ENCODE assay signal across 27 cellular contexts in genomic region chr3:16109929-16110328, GRCh38.
"Had no signal": no experiment of that assay in that cellular context is flagged by ENCODE, and none has a peak within 500 bp of the region (broad histone marks: within the 10 kb centered on the region; RNA-seq: fewer than 3 reads in every experiment).

No MANE protein-coding gene starts in this region.

- H3K4me2 ChIP-seq: smooth muscle cell had no signal

- ATAC-seq: activated CD4-positive, CD25-positive, alpha-beta regulatory T cell treated with anti-CD3 and anti-CD28 coated beads, Interleukin-2, amount 50 U/mL, for 24 hours; mucosa of descending colon; natural killer cell treated with Interleukin-12 subunit alpha and Interleukin-12 subunit beta and Interleukin-15 and Interleukin-18, amount 100 ng/mL, for 72 hours; stimulated activated naive B cell treated with anti-CD40 and anti-IgM and Interleukin-4, amounts not matched to agents 10 μg/mL and 1 μg/mL and 100 μg/mL, for 72 hours had no signal

- H3K4me1 ChIP-seq: esophagus squamous epithelium, stomach, suprapubic skin had no signal

- H3K27ac Mint-ChIP-seq: activated naive CD4-positive, alpha-beta T cell treated with anti-CD3 and anti-CD28 coated beads for 36 hours; activated naive CD8-positive, alpha-beta T cell treated with anti-CD3 and anti-CD28 coated beads for 36 hours; brain; natural killer cell treated with Interleukin-12 subunit alpha and Interleukin-12 subunit beta and Interleukin-15 and Interleukin-18, amount 100 ng/mL, for 72 hours; stimulated activated naive B cell treated with anti-CD40 and anti-IgM and Interleukin-4, amounts not matched to agents 10 μg/mL and 1 μg/mL and 100 μg/mL, for 72 hours had no signal

- H3K4me3 Mint-ChIP-seq: activated naive CD4-positive, alpha-beta T cell treated with anti-CD3 and anti-CD28 coated beads for 36 hours; activated naive CD8-positive, alpha-beta T cell treated with anti-CD3 and anti-CD28 coated beads for 36 hours; brain; natural killer cell treated with Interleukin-12 subunit alpha and Interleukin-12 subunit beta and Interleukin-15 and Interleukin-18, amount 100 ng/mL, for 72 hours; stimulated activated naive B cell treated with anti-CD40 and anti-IgM and Interleukin-4, amounts not matched to agents 10 μg/mL and 1 μg/mL and 100 μg/mL, for 72 hours had no signal

- H3K9me3 ChIP-seq: ascending aorta, esophagus squamous epithelium, mucosa of descending colon, suprapubic skin, tibial artery had no signal

- H3K27me3 Mint-ChIP-seq: stimulated activated naive B cell treated with anti-CD40 and anti-IgM and Interleukin-4, amounts not matched to agents 10 μg/mL and 1 μg/mL and 100 μg/mL, for 72 hours had no signal

- H3K36me3 ChIP-seq: ascending aorta, cardiac muscle cell, esophagus squamous epithelium, stomach, suprapubic skin, tibial artery, WERI-Rb-1 had no signal

- DNase-seq: activated CD4-positive, alpha-beta T cell treated with anti-CD3 and anti-CD28 coated beads for 48 hours; activated CD4-positive, alpha-beta T cell treated with anti-CD3 and anti-CD28 coated beads, Interleukin-2, amount 50 U/mL, for 48 hours; activated CD8-positive, alpha-beta memory T cell treated with anti-CD3 and anti-CD28 coated beads for 24 hours; activated effector memory CD4-positive, alpha-beta T cell treated with anti-CD3 and anti-CD28 coated beads, Interleukin-2, amount 50 U/mL, for 16 hours; activated naive CD4-positive, alpha-beta T cell treated with anti-CD3 and anti-CD28 coated beads for 36 hours; activated naive CD8-positive, alpha-beta T cell treated with anti-CD3 and anti-CD28 coated beads for 36 hours; cerebellar nuclear complex; esophagus squamous epithelium; foreskin melanocyte; islet precursor cell; mucosa of descending colon; retina; stimulated activated CD4-positive, alpha-beta T cell treated with anti-CD3 and anti-CD28 coated beads, Interleukin-15, amount 100 ng/mL, for 24 hours; stimulated activated CD4-positive, alpha-beta T cell treated with anti-CD3 and anti-CD28 coated beads, Interleukin-2, amount 100 ng/mL, for 24 hours; stimulated activated naive B cell treated with anti-CD40 and anti-IgM and Interleukin-4, amounts not matched to agents 10 μg/mL and 1 μg/mL and 100 μg/mL, for 72 hours; stomach; tibial artery; WERI-Rb-1 had no signal

- H3K4me1 Mint-ChIP-seq: activated naive CD8-positive, alpha-beta T cell treated with anti-CD3 and anti-CD28 coated beads for 36 hours; brain; stimulated activated naive B cell treated with anti-CD40 and anti-IgM and Interleukin-4, amounts not matched to agents 10 μg/mL and 1 μg/mL and 100 μg/mL, for 72 hours had no signal

- H3K36me3 Mint-ChIP-seq: activated naive CD8-positive, alpha-beta T cell treated with anti-CD3 and anti-CD28 coated beads for 36 hours; brain; natural killer cell treated with Interleukin-12 subunit alpha and Interleukin-12 subunit beta and Interleukin-15 and Interleukin-18, amount 100 ng/mL, for 72 hours had no signal

- H3K27ac ChIP-seq: ascending aorta, cardiac muscle cell, coronary artery, epithelial cell of prostate, esophagus squamous epithelium, stomach, suprapubic skin, tibial artery, WERI-Rb-1 had no signal

- H3K4me3 ChIP-seq: ascending aorta, cardiac muscle cell, coronary artery, esophagus squamous epithelium, mucosa of descending colon, smooth muscle cell, stomach, suprapubic skin, tibial artery had no signal

- H3K27me3 ChIP-seq: ascending aorta, cardiac muscle cell, esophagus squamous epithelium, stomach, suprapubic skin, tibial artery had no signal
